In genomic region chr6:43509984-43510826, GRCh38 we compare ENCODE assay signal across 8 cellular contexts. TPM values are rescaled to one million over a fixed set of nuclear protein-coding genes. Genes with fewer than 3 reads are reported as not detected.
DNase-seq lines count a peak whose midpoint lies in the region; ATAC-seq and TF ChIP-seq lines count a peak whose summit lies in the region.

Gene LRRC73 (minus strand): TSS chr6:43510346. CDS start chr6:43509785, 561 bp downstream.

- H3K4me3 Mint-ChIP-seq in neural crest cell, result peak within 1 kb of the TSS; percentile 88
- H3K4me3 Mint-ChIP-seq in stimulated activated naive CD8-positive, alpha-beta T cell treated with anti-CD3 and anti-CD28 coated beads, Interleukin-15, Interleukin-2, amounts not matched to agents 100 ng/mL and 50 ng/mL, for 24 hours, result peak within 1 kb of the TSS; percentile 74

- H3K9me3 Mint-ChIP-seq in neural crest cell, result no peaks in the 10 kb centered on the region
- H3K9me3 Mint-ChIP-seq in stimulated activated naive CD8-positive, alpha-beta T cell treated with anti-CD3 and anti-CD28 coated beads, Interleukin-15, Interleukin-2, amounts not matched to agents 100 ng/mL and 50 ng/mL, for 24 hours, result no peaks in the 10 kb centered on the region

- peaks cover 4% of the 10 kb centered on the region for H3K36me3 Mint-ChIP-seq in neural crest cell (ENCODE audit: low read depth)
- peaks cover 32% of the 10 kb centered on the region for H3K36me3 Mint-ChIP-seq in stimulated activated naive CD8-positive, alpha-beta T cell treated with anti-CD3 and anti-CD28 coated beads, Interleukin-15, Interleukin-2, amounts not matched to agents 100 ng/mL and 50 ng/mL, for 24 hours (ENCODE audit: low read depth)

- H3K4me3 ChIP-seq in RWPE2 (ENCODE audit: severe bottlenecking), result peak within 1 kb of the TSS; percentile 47

- TF ChIP-seq POLR2A in GM19099 (IDR thresholded peaks at IDR 0.05; ENCODE audit: extremely low read depth, insufficient read length, low read depth), result peak; percentile 27

- peaks cover 22% of the 10 kb centered on the region for H3K4me1 Mint-ChIP-seq in neural crest cell
- H3K4me1 Mint-ChIP-seq in stimulated activated naive CD8-positive, alpha-beta T cell treated with anti-CD3 and anti-CD28 coated beads, Interleukin-15, Interleukin-2, amounts not matched to agents 100 ng/mL and 50 ng/mL, for 24 hours (ENCODE audit: low read depth), result peaks cover 8% of the 10 kb centered on the region

- peak within 1 kb of the TSS; percentile 67 for H3K27ac Mint-ChIP-seq in neural crest cell (ENCODE audit: unreplicated experiment)
- no peak within 1 kb of the TSS for H3K27ac Mint-ChIP-seq in stimulated activated naive CD8-positive, alpha-beta T cell treated with anti-CD3 and anti-CD28 coated beads, Interleukin-15, Interleukin-2, amounts not matched to agents 100 ng/mL and 50 ng/mL, for 24 hours

- H3K9me3 ChIP-seq in RWPE2 (ENCODE audit: severe bottlenecking), result no peaks in the 10 kb centered on the region

- H3K36me3 ChIP-seq in RWPE2 (ENCODE audit: low read depth), result peaks cover 21% of the 10 kb centered on the region

- peaks cover 14% of the 10 kb centered on the region for H3K27me3 Mint-ChIP-seq in neural crest cell (ENCODE audit: low read depth)
- peaks cover 13% of the 10 kb centered on the region for H3K27me3 Mint-ChIP-seq in stimulated activated naive CD8-positive, alpha-beta T cell treated with anti-CD3 and anti-CD28 coated beads, Interleukin-15, Interleukin-2, amounts not matched to agents 100 ng/mL and 50 ng/mL, for 24 hours

- peak within 1 kb of the TSS; percentile 12 for H3K27ac ChIP-seq in RWPE2 (ENCODE audit: poor library complexity, severe bottlenecking)
- peak within 1 kb of the TSS; percentile 51 for H3K27ac ChIP-seq in foreskin keratinocyte

- ATAC-seq in RWPE2 (ENCODE audit: low read depth) (peak; percentile 73), foreskin keratinocyte (peak; percentile 78)

- DNase-seq in AG20443 (ENCODE audit: low spot score) (peak; percentile 94), HPDE6-E6E7 (ENCODE audit: extremely low spot score) (peak; percentile 71), RWPE2 (ENCODE audit: low spot score) (no peak), activated gamma-delta T cell treated with Interleukin-2 at 50 U/mL for 16 hours (peak; percentile 71), foreskin keratinocyte (peak; percentile 26 to 63), neural crest cell (ENCODE audit: low read depth, low spot score) (peak; percentile 81)

- H3K4me1 ChIP-seq in RWPE2 (ENCODE audit: insufficient read depth, poor library complexity, severe bottlenecking), result no peaks in the 10 kb centered on the region
- H3K4me1 ChIP-seq in foreskin keratinocyte, result no peaks in the 10 kb centered on the region

- TF ChIP-seq CTCF in RWPE2 (IDR thresholded peaks at IDR 0.05; ENCODE audit: poor library complexity, severe bottlenecking) (no peak), foreskin keratinocyte (conservative IDR thresholded peaks at IDR 0.05) (no peak), neural crest cell (conservative IDR thresholded peaks at IDR 0.05) (no peak)

- H3K27me3 ChIP-seq in RWPE2 (ENCODE audit: insufficient read depth, poor library complexity, severe bottlenecking) (no peaks in the 10 kb centered on the region), foreskin keratinocyte (no peaks in the 10 kb centered on the region)

RNA-seq across cellular contexts. Expression of gene LRRC73, which starts in this region (rescaled TPM):
- total RNA-seq in foreskin keratinocyte (0.37 and 0.39 TPM in 2 replicates), neural crest cell (2.1 and 2.7 TPM in 2 replicates)
- 0.64 and 0.66 TPM in 2 replicates for polyA plus RNA-seq in foreskin keratinocyte

Comparison
In these comparisons a context has a peak if more than half of its experiments do, and no peak if none do; other contexts are left out.
1. Peak in DNase-seq, ATAC-seq and H3K27ac ChIP-seq in foreskin keratinocyte; RNA of the gene not detected or under 1 TPM.